Comparison of ENCODE assay signal across 7 cellular contexts in genomic region chr10:79022565-79023488, GRCh38. TPM values are rescaled to one million over a fixed set of nuclear protein-coding genes. Genes with fewer than 3 reads are reported as not detected.
DNase-seq lines count a peak whose midpoint lies in the region; ATAC-seq and TF ChIP-seq lines count a peak whose summit lies in the region.

No MANE protein-coding gene starts in this region.

- H3K27ac ChIP-seq in SU-DHL-6 (ENCODE audit: low read depth, low read length), result no peak overlapping the region

- no peaks in the 10 kb centered on the region for H3K9me3 ChIP-seq in SU-DHL-6 (ENCODE audit: insufficient read depth, low read length)

- peak overlapping the region; percentile 15; the same call in 1 of the 2 replicates for H3K9ac ChIP-seq in SU-DHL-6 (ENCODE audit: low read length)

- no peaks in the 10 kb centered on the region for H3K79me2 ChIP-seq in SU-DHL-6 (ENCODE audit: insufficient read depth, low read length)

- H3K9me2 ChIP-seq in SU-DHL-6 (replicated peaks; ENCODE audit: insufficient read depth, low read length), result no peaks in the 10 kb centered on the region

- no peaks in the 10 kb centered on the region for H3F3A ChIP-seq in SU-DHL-6 (ENCODE audit: insufficient read depth)

- H3K4me2 ChIP-seq in SU-DHL-6 (ENCODE audit: low read depth, low read length, poor library complexity, severe bottlenecking), result peak overlapping the region; percentile 61

- TF ChIP-seq CTCF in SU-DHL-6 (IDR thresholded peaks at IDR 0.05; ENCODE audit: insufficient read depth, low read length, poor library complexity, severe bottlenecking) (no peak), omental fat pad (IDR thresholded peaks at IDR 0.05) (no peak)

- peak overlapping the region; percentile 24 for H2AFZ ChIP-seq in SU-DHL-6 (ENCODE audit: low read depth, low read length, severe bottlenecking)

- H3K36me3 ChIP-seq in SU-DHL-6 (ENCODE audit: low read length), result no peaks in the 10 kb centered on the region

- peak; percentile 64 for ATAC-seq in GM18868 (IDR thresholded peaks at IDR 0.05; ENCODE audit: unreplicated experiment)
- peak; percentile 67 for ATAC-seq in HG03175 (IDR thresholded peaks at IDR 0.05; ENCODE audit: unreplicated experiment)
- ATAC-seq in GM18858 (IDR thresholded peaks at IDR 0.05; ENCODE audit: unreplicated experiment), result no peak
- ATAC-seq in omental fat pad (ENCODE audit: low FRiP score), result no peak

- no peaks in the 10 kb centered on the region for H4K20me1 ChIP-seq in SU-DHL-6 (ENCODE audit: low read depth, low read length)

- no peaks in the 10 kb centered on the region for H3K27me3 ChIP-seq in SU-DHL-6 (ENCODE audit: low read length)

- H3K4me3 ChIP-seq in SU-DHL-6 (ENCODE audit: insufficient read depth, low read length, poor library complexity, severe bottlenecking), result peak overlapping the region; percentile 49

- DNase-seq in iPS DF 4.7 (ENCODE audit: extremely low read depth, low spot score) (peak; percentile 11), omental fat pad (ENCODE audit: low spot score) (no peak), pons (ENCODE audit: low spot score) (no peak)

RNA-seq across cellular contexts. Expression of gene ZMIZ1, which starts 45.9 kb away (rescaled TPM):
- total RNA-seq in omental fat pad, result 10 to 100 TPM; 24.2 to 64.8 (median 43.1) TPM

Comparison
In these comparisons a context has a peak if more than half of its experiments do, and no peak if none do; other contexts are left out.
1. ATAC-seq: peak in GM18868 (single experiment) and HG03175 (single experiment); none in GM18858 (single experiment) and omental fat pad (single experiment).